In the genomic region with DNA sequence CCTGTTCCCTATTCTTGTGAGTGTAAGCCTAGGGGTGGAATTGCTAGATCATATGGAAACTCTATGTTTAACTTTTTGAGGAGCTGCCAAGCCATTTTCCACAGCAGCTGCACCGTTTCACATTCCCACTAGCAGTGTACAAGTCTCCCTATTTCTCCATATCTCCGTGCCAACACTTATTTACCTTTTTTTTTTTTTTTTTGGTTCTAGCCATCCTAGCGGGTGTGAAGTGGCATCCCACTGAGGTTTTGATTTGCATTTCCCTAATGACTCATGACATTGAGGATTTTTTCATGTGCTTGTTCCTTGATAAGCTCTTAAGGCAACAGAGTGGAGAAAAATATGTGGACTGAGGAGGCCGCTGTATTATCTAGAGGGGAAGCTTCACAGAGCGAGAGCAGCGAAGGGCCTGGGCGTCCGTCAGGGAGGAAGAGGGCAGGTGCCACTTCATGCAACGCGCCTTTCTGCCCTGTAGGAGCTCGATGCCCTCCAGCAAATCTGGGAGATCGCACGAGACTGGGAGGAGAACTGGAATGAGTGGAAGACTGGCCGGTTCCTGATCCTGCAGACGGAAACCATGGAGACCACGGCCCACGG, we compare ENCODE assay signal across 19 cellular contexts. TPM values are rescaled to one million over a fixed set of nuclear protein-coding genes. Genes with fewer than 3 reads are reported as not detected.
A peak's percentile ranks its signal among the peaks of the same experiment; 100 is the strongest.
DNase-seq lines count a peak whose midpoint lies in the region; ATAC-seq and TF ChIP-seq lines count a peak whose summit lies in the region.
"Had no signal": no experiment of that assay in that cellular context is flagged by ENCODE, and none has a peak within 500 bp of the region (broad histone marks: within the 10 kb centered on the region; RNA-seq: fewer than 3 reads in every experiment).

No MANE protein-coding gene starts in this region.

- no peaks in the 10 kb centered on the region for H3K79me1 ChIP-seq in mesenchymal stem cell (replicated peaks; ENCODE audit: low read length, poor library complexity, severe bottlenecking)

- H3K23ac ChIP-seq in mesenchymal stem cell (ENCODE audit: low read length in 2 of 2): no peak overlapping the region

- peaks cover 19% of the 10 kb centered on the region for H3K36me3 Mint-ChIP-seq in brain
- H3K36me3 Mint-ChIP-seq in activated CD4-positive, alpha-beta memory T cell treated with anti-CD3 and anti-CD28 coated beads for 36 hours: no peaks in the 10 kb centered on the region

- H3K4me3 Mint-ChIP-seq in brain: peak overlapping the region in 2 of 5 experiments; percentile 2 to 18
- no peak overlapping the region for H3K4me3 Mint-ChIP-seq in activated CD4-positive, alpha-beta memory T cell treated with anti-CD3 and anti-CD28 coated beads for 36 hours
- H3K4me3 Mint-ChIP-seq: H9 had no signal

- DNase-seq in DMS79 (lab: John Stamatoyannopoulos, UW) (peak; percentile 93), NCI-H1694 treated with DMSO at 0.1 percent for 48 hours (lab: John Stamatoyannopoulos, UW) (peak; percentile 47), mesenchymal stem cell (peak; percentile 43), sciatic nerve (ENCODE audit: low spot score) (no peak), HCEC 1CT (no peak)
- DNase-seq in activated CD4-positive, alpha-beta memory T cell treated with anti-CD3 and anti-CD28 coated beads for 36 hours: no peak
- DNase-seq: activated CD4-positive, CD25-positive, alpha-beta regulatory T cell treated with anti-CD3 and anti-CD28 coated beads, Interleukin-2, amount 50 U/mL, for 72 hours; activated T-cell treated with anti-CD3 and anti-CD28 coated beads for 4 hours; effector CD8-positive, alpha-beta T cell; H9; Kasumi-1; left cardiac atrium; sigmoid colon; stomach had no signal

- H2BK5ac ChIP-seq in mesenchymal stem cell (ENCODE audit: low read depth, low read length, poor library complexity, severe bottlenecking): no peak overlapping the region

- no peak overlapping the region for H2BK15ac ChIP-seq in mesenchymal stem cell (ENCODE audit: low read depth, poor library complexity, severe bottlenecking)

- no peak for TF ChIP-seq CTCF in brain (conservative IDR thresholded peaks at IDR 0.05)

- H3K4me1 ChIP-seq in mesenchymal stem cell (ENCODE audit: control insufficient read depth, insufficient read depth, low read depth, low read length): no peaks in the 10 kb centered on the region
- H3K4me1 ChIP-seq: BLaER1 treated with 17β-estradiol and CSF1 and Interleukin-3, amounts not matched to agents 10 nM and 100 nM; sigmoid colon; stomach had no signal

- no peak overlapping the region for H3K9ac ChIP-seq in mesenchymal stem cell (ENCODE audit: low read length)
- H3K9ac ChIP-seq: BLaER1 treated with 17β-estradiol and CSF1 and Interleukin-3, amounts not matched to agents 10 nM and 100 nM had no signal

- no peak overlapping the region for H2BK12ac ChIP-seq in mesenchymal stem cell (ENCODE audit: low read length in 2 of 2)

- peaks cover 0 to 6% (median 0%) of the 10 kb centered on the region in 5 experiments for H3K9me3 Mint-ChIP-seq in brain
- no peaks in the 10 kb centered on the region for H3K9me3 Mint-ChIP-seq in activated CD4-positive, alpha-beta memory T cell treated with anti-CD3 and anti-CD28 coated beads for 36 hours

- H3K9me3 ChIP-seq in mesenchymal stem cell (ENCODE audit: control insufficient read depth, low read length): no peaks in the 10 kb centered on the region
- H3K9me3 ChIP-seq: BLaER1 treated with 17β-estradiol and CSF1 and Interleukin-3, amounts not matched to agents 10 nM and 100 nM; sigmoid colon; stomach had no signal

- no peak overlapping the region for H3K18ac ChIP-seq in mesenchymal stem cell (ENCODE audit: low read depth in 1 of 2, low read length in 2 of 2)

- H3K27me3 ChIP-seq in mesenchymal stem cell (ENCODE audit: control insufficient read depth in 1 of 2, insufficient read depth in 1 of 2, low read length in 2 of 2): peaks cover 17 to 23% of the 10 kb centered on the region in 2 experiments
- H3K27me3 ChIP-seq: BLaER1 treated with 17β-estradiol and CSF1 and Interleukin-3, amounts not matched to agents 10 nM and 100 nM; sigmoid colon had no signal

- no peak overlapping the region for H3K4me2 ChIP-seq in mesenchymal stem cell (ENCODE audit: low read length, poor library complexity, severe bottlenecking)
- H3K4me2 ChIP-seq: BLaER1 treated with 17β-estradiol and CSF1 and Interleukin-3, amounts not matched to agents 10 nM and 100 nM had no signal

- no peak overlapping the region for H2AK5ac ChIP-seq in mesenchymal stem cell (ENCODE audit: low read length, severe bottlenecking)

- no peak overlapping the region for H3K4me3 ChIP-seq in mesenchymal stem cell (ENCODE audit: insufficient read depth in 1 of 2, low read depth in 1 of 2, low read length in 2 of 2)
- H3K4me3 ChIP-seq: BLaER1 treated with 17β-estradiol and CSF1 and Interleukin-3, amounts not matched to agents 10 nM and 100 nM; sigmoid colon; stomach had no signal

- no peak overlapping the region for H3K4ac ChIP-seq in mesenchymal stem cell (ENCODE audit: low read depth in 1 of 2, low read length in 2 of 2)

- POLR2A ChIA-PET in activated CD4-positive, alpha-beta memory T cell treated with anti-CD3 and anti-CD28 coated beads for 36 hours (lab: Charles Lee): no interaction called here

- no peak overlapping the region for H3K27ac ChIP-seq in mesenchymal stem cell (ENCODE audit: low read length, poor library complexity, severe bottlenecking)
- H3K27ac ChIP-seq: BLaER1 treated with 17β-estradiol and CSF1 and Interleukin-3, amounts not matched to agents 10 nM and 100 nM; HL-60; sigmoid colon; stomach had no signal

- H4K8ac ChIP-seq in mesenchymal stem cell (ENCODE audit: low read length): no peak overlapping the region

- H2AFZ ChIP-seq in mesenchymal stem cell (ENCODE audit: low read depth, low read length): no peak overlapping the region

- no peak for ATAC-seq in sciatic nerve
- ATAC-seq in SK-N-SH treated with all-trans-retinoic acid at 6 μM for 48 hours: no peak

- peak overlapping the region in 4 of 5 experiments; percentile 42 to 84 (median 62) for H3K27ac Mint-ChIP-seq in brain
- no peak overlapping the region for H3K27ac Mint-ChIP-seq in activated CD4-positive, alpha-beta memory T cell treated with anti-CD3 and anti-CD28 coated beads for 36 hours
- H3K27ac Mint-ChIP-seq: H9 had no signal

- no peak overlapping the region for H4K91ac ChIP-seq in mesenchymal stem cell (ENCODE audit: low read length)

- peaks cover 7% of the 10 kb centered on the region for H3K4me1 Mint-ChIP-seq in brain
- no peaks in the 10 kb centered on the region for H3K4me1 Mint-ChIP-seq in activated CD4-positive, alpha-beta memory T cell treated with anti-CD3 and anti-CD28 coated beads for 36 hours (ENCODE audit: low read depth)

- no peak overlapping the region for H2BK120ac ChIP-seq in mesenchymal stem cell (ENCODE audit: low read depth, low read length)

- H3K14ac ChIP-seq in mesenchymal stem cell (ENCODE audit: low read length in 2 of 2): no peak overlapping the region

- H3K27me3 Mint-ChIP-seq in brain: peaks cover 17% of the 10 kb centered on the region
- peaks cover 7% of the 10 kb centered on the region for H3K27me3 Mint-ChIP-seq in activated CD4-positive, alpha-beta memory T cell treated with anti-CD3 and anti-CD28 coated beads for 36 hours

- CTCF ChIA-PET in activated CD4-positive, alpha-beta memory T cell treated with anti-CD3 and anti-CD28 coated beads for 36 hours (lab: Charles Lee): interaction anchor here (1.2 kb wide), 1 partner anchor 24 kb away, joined by 3 read pairs; no protein-coding TSS in a partner anchor

- intact Hi-C loops in sciatic nerve (cut with DNase I): no loop called here
- intact Hi-C loops in activated CD4-positive, alpha-beta memory T cell treated with anti-CD3 and anti-CD28 coated beads for 36 hours (cut with micrococcal nuclease): no loop called here

- 83% methylated on average over 16 of the region's 17 CpGs for WGBS in mesenchymal stem cell

- no peaks in the 10 kb centered on the region for H3K36me3 ChIP-seq in mesenchymal stem cell (ENCODE audit: control insufficient read depth in 1 of 2, insufficient read depth in 2 of 2, low read depth in 1 of 2, low read length in 2 of 2)
- H3K36me3 ChIP-seq: BLaER1 treated with 17β-estradiol and CSF1 and Interleukin-3, amounts not matched to agents 10 nM and 100 nM; sigmoid colon; stomach had no signal

TF ChIP-seq in SK-N-SH treated with all-trans-retinoic acid at 6 μM for 48 hours, 23 proteins besides CTCF, POLR2A, EP300 and RAD21:
- TF ChIP-seq CSRNP3 (CRISPR knock-in tag; IDR thresholded peaks at IDR 0.05) (no peak), ESRRG (CRISPR knock-in tag; IDR thresholded peaks at IDR 0.05) (no peak), ZC3H10 (CRISPR knock-in tag; IDR thresholded peaks at IDR 0.05) (no peak), ISL1 (CRISPR knock-in tag; IDR thresholded peaks at IDR 0.05) (no peak), ZNF565 (CRISPR knock-in tag; conservative IDR thresholded peaks at IDR 0.05; ENCODE audit: low read depth) (no peak)

RNA-seq across cellular contexts. Expression of gene DNAH2, which starts 50.0 kb away (rescaled TPM):
- polyA plus RNA-seq in brain (ENCODE audit: insufficient read depth, low read depth, low replicate concordance): 3.8 TPM
- 0.06 TPM for polyA plus RNA-seq in mesenchymal stem cell (2013, experiment 1 of 2)
- 0.01 TPM for polyA plus RNA-seq in mesenchymal stem cell (2013, experiment 2 of 2)
- total RNA-seq in sciatic nerve: 0.31 TPM
- total RNA-seq in activated CD4-positive, alpha-beta memory T cell treated with anti-CD3 and anti-CD28 coated beads for 36 hours: not detected
- total RNA-seq: NCI-H460 had no signal

Comparison
In these comparisons a context has a peak if more than half of its experiments do, and no peak if none do; other contexts are left out.
1. DNase-seq: peak in DMS79 (single experiment), NCI-H1694 treated with DMSO at 0.1 percent for 48 hours (single experiment) and mesenchymal stem cell (single experiment); none in sciatic nerve (single experiment), activated CD4-positive, alpha-beta memory T cell treated with anti-CD3 and anti-CD28 coated beads for 36 hours (single experiment) and HCEC 1CT (single experiment).